ENCODE assay signal across 8 cellular contexts in genomic region chr19:6238256-6238642, GRCh38. TPM values are rescaled to one million over a fixed set of nuclear protein-coding genes. Genes with fewer than 3 reads are reported as not detected.
DNase-seq lines count a peak whose midpoint lies in the region; TF ChIP-seq lines count a peak whose summit lies in the region.

No MANE protein-coding gene starts in this region.

- H3K4me3 Mint-ChIP-seq in CD4-positive, alpha-beta memory T cell: peak overlapping the region in 4 of 8 donors; percentile 1 to 64 (median 34)
- no peak overlapping the region for H3K4me3 Mint-ChIP-seq in osteocyte (ENCODE audit: unreplicated experiment)

- peaks cover 25% of the 10 kb centered on the region for H3K4me1 ChIP-seq in CD4-positive, alpha-beta memory T cell (ENCODE audit: insufficient read depth, low read length)

- intact Hi-C loops in CD4-positive, alpha-beta memory T cell (cut with micrococcal nuclease): no loop called here

- no peaks in the 10 kb centered on the region for H3K27me3 Mint-ChIP-seq in CD4-positive, alpha-beta memory T cell
- no peaks in the 10 kb centered on the region for H3K27me3 Mint-ChIP-seq in osteocyte (ENCODE audit: unreplicated experiment)

- no peak overlapping the region for H3K4me3 ChIP-seq in CD4-positive, alpha-beta memory T cell (ENCODE audit: low read length in 2 of 2)

- DNase-seq in CD4-positive, alpha-beta memory T cell: peak in 2 of 5 donors; percentile 15 to 26
- peak; percentile 4 for DNase-seq in OCI-M2 (lab: John Stamatoyannopoulos, UW; ENCODE audit: unreplicated experiment)
- DNase-seq in osteocyte (ENCODE audit: extremely low spot score, unreplicated experiment): no peak
- DNase-seq in mucosa of gallbladder (ENCODE audit: low spot score): no peak
- DNase-seq in NCI-H446 treated with DMSO at 0.1 percent for 48 hours (lab: John Stamatoyannopoulos, UW): no peak
- no peak for DNase-seq in DMS79 treated with DMSO at 0.1 percent for 48 hours (lab: John Stamatoyannopoulos, UW)
- DNase-seq in HPDE6-E6E7 (ENCODE audit: extremely low spot score): no peak

- H3K27ac ChIP-seq in CD4-positive, alpha-beta memory T cell (ENCODE audit: low read depth, low read length): no peak overlapping the region
- peak overlapping the region; percentile 33 for H3K27ac ChIP-seq in cingulate gyrus (ENCODE audit: low read depth, low read length)

- H3K9me3 Mint-ChIP-seq in CD4-positive, alpha-beta memory T cell: no peaks in the 10 kb centered on the region
- H3K9me3 Mint-ChIP-seq in osteocyte (ENCODE audit: unreplicated experiment): no peaks in the 10 kb centered on the region

- CTCF ChIA-PET in CD4-positive, alpha-beta memory T cell (lab: Charles Lee; ENCODE audit: partially characterized antibody): interaction anchor here (1.0 to 2.7 kb wide), 4 partner anchors 9 to 110 kb away, joined by 3 to 13 read pairs (median 3); no protein-coding TSS in a partner anchor

- peak overlapping the region in 6 of 7 donors; percentile 7 to 74 (median 50) for H3K27ac Mint-ChIP-seq in CD4-positive, alpha-beta memory T cell
- peak overlapping the region; percentile 35 for H3K27ac Mint-ChIP-seq in osteocyte (ENCODE audit: unreplicated experiment)

- no peaks in the 10 kb centered on the region for H3K27me3 ChIP-seq in CD4-positive, alpha-beta memory T cell (ENCODE audit: insufficient read depth, low read length)

- no peaks in the 10 kb centered on the region for H3K9me3 ChIP-seq in CD4-positive, alpha-beta memory T cell (ENCODE audit: control insufficient read depth in 1 of 2, low read length in 2 of 2)

- H3K36me3 Mint-ChIP-seq in CD4-positive, alpha-beta memory T cell: no peaks in the 10 kb centered on the region
- H3K36me3 Mint-ChIP-seq in osteocyte (ENCODE audit: unreplicated experiment): no peaks in the 10 kb centered on the region

- H3K36me3 ChIP-seq in CD4-positive, alpha-beta memory T cell (ENCODE audit: insufficient read depth, low read length): no peaks in the 10 kb centered on the region

- POLR2A ChIA-PET in CD4-positive, alpha-beta memory T cell (lab: Charles Lee; ENCODE audit: partially characterized antibody): no interaction called here

- peaks cover 17 to 54% (median 32%) of the 10 kb centered on the region in 4 donors for H3K4me1 Mint-ChIP-seq in CD4-positive, alpha-beta memory T cell
- H3K4me1 Mint-ChIP-seq in osteocyte (ENCODE audit: unreplicated experiment): peaks cover 43% of the 10 kb centered on the region

- no peak for TF ChIP-seq CTCF in osteocyte (IDR thresholded peaks at IDR 0.05)

RNA-seq across cellular contexts. Expression of gene MLLT1, which starts 41.5 kb away (rescaled TPM):
- total RNA-seq in CD4-positive, alpha-beta memory T cell: 10 to 100 TPM; 41.1 to 41.7 TPM
- polyA plus RNA-seq in CD4-positive, alpha-beta memory T cell: 1 to 10 TPM in 1 of 2 donors, under 1 TPM in 1; 0.50 to 2.0 TPM
- total RNA-seq in osteocyte (65.8 and 68.8 TPM in 2 replicates), mucosa of gallbladder (67.5 TPM)
